ENCODE assay signal across 32 cellular contexts in the genomic region with DNA sequence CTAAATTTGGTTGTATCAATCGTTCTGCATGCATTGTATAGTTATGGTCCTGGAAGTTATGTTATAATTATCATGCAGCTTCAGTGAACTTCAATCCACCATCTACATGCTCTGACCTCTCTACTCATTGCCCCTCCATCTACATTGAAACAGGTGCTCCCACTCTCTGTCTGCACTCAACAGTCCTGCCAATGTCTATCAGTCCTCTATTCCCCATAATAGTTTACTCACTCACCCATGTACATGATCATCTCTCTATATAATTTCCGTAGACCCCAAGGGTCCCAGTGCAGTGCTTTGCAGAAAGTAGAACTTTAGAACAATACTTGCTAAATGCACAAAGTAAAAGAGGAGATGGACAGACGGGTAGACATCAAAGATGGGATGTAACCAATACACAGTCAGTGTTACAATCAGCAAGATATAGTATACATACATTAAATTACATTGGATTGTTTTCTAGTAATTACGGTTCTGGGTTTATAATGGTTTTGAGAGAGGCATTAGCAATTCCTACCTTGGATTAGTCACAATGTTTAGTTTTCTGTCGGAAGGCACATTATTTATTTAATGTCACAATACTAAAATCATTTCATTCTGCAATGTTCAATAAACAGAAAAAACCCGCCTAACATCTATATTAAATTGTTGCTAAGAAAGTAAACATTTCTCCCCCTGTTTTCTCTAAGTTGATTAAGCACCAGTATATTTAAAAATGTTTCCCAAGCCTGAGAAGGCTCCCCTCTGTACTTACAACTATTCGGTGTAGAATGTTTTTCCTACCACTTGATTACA.
"Had no signal": no experiment of that assay in that cellular context is flagged by ENCODE, and none has a peak within 500 bp of the region (broad histone marks: within the 10 kb centered on the region; RNA-seq: fewer than 3 reads in every experiment).

No MANE protein-coding gene starts in this region.

- H3K27ac ChIP-seq: brain microvascular endothelial cell, epithelial cell of prostate, WERI-Rb-1 had no signal

- DNase-seq: activated B cell treated with CpG ODN at 0.5 μM for 24 hours; activated CD4-positive, alpha-beta T cell treated with anti-CD3 and anti-CD28 coated beads for 48 hours; activated CD4-positive, alpha-beta T cell treated with anti-CD3 and anti-CD28 coated beads, Interleukin-2, amount 50 U/mL, for 1 hour; activated CD4-positive, alpha-beta T cell treated with anti-CD3 and anti-CD28 coated beads, Interleukin-2, amount 50 U/mL, for 48 hours; activated CD8-positive, alpha-beta memory T cell treated with anti-CD3 and anti-CD28 coated beads for 24 hours; activated CD8-positive, alpha-beta T cell treated with anti-CD3 and anti-CD28 coated beads for 36 hours; activated effector memory CD4-positive, alpha-beta T cell treated with Interleukin-2 at 50 U/mL for 16 hours; activated gamma-delta T cell treated with Interleukin-2 at 50 U/mL for 16 hours; activated naive CD4-positive, alpha-beta T cell treated with anti-CD3 and anti-CD28 coated beads, Interleukin-2, amount 50 U/mL, for 16 hours; activated naive CD4-positive, alpha-beta T cell treated with Interleukin-2 at 50 U/mL for 16 hours; activated T-cell treated with anti-CD3 and anti-CD28 coated beads, Interleukin-2, amount 50 U/mL, for 4 hours; amniotic stem cell; anterior cingulate cortex; brain microvascular endothelial cell; caudate nucleus; cortex of kidney; dermis blood vessel endothelial cell; effector CD4-positive, alpha-beta T cell; effector memory CD8-positive, alpha-beta T cell; foreskin fibroblast; head of caudate nucleus; T-helper 1 cell; T-helper 17 cell; T1000; WERI-Rb-1 had no signal

- ATAC-seq: activated CD4-positive, CD25-positive, alpha-beta regulatory T cell treated with anti-CD3 and anti-CD28 coated beads, Interleukin-2, amount 50 U/mL, for 24 hours; activated CD8-positive, alpha-beta T cell treated with anti-CD3 and anti-CD28 coated beads for 36 hours; activated T-cell treated with anti-CD3 and anti-CD28 coated beads, Interleukin-2, amount 50 U/mL, for 4 hours; activated T-helper 17 cell treated with anti-CD3 and anti-CD28 coated beads, Interleukin-2, amount 50 U/mL, for 72 hours; effector memory CD8-positive, alpha-beta T cell; T-helper 17 cell had no signal

- FAIRE-seq: astrocyte, colon, endothelial cell of umbilical vein, frontal cortex had no signal

- H3K27me3 ChIP-seq: brain microvascular endothelial cell had no signal

- H3K36me3 ChIP-seq: brain microvascular endothelial cell, WERI-Rb-1 had no signal
